19 cellular contexts compared by ENCODE assay signal in genomic region chr7:10930551-10930950, GRCh38.
"Had no signal": no experiment of that assay in that cellular context is flagged by ENCODE, and none has a peak within 500 bp of the region (broad histone marks: within the 10 kb centered on the region; RNA-seq: fewer than 3 reads in every experiment).

No MANE protein-coding gene starts in this region.

- H3K4me3 Mint-ChIP-seq: activated CD4-positive, alpha-beta memory T cell treated with anti-CD3 and anti-CD28 coated beads for 36 hours; activated naive CD4-positive, alpha-beta T cell treated with anti-CD3 and anti-CD28 coated beads for 36 hours; activated naive CD8-positive, alpha-beta T cell treated with anti-CD3 and anti-CD28 coated beads, Interleukin-2, amount 10 ng/mL, durations not matched to agents 7 days and 5 days; activated T-cell treated with anti-CD3 and anti-CD28 coated beads, Interleukin-2, amount 50 U/mL, for 72 hours; naive thymus-derived CD8-positive, alpha-beta T cell; neural progenitor cell; T-helper 1 cell treated with Interleukin-12 subunit alpha and Interleukin-12 subunit beta and Interleukin-4 antibody, amounts not matched to agents 30 μg/mL and 1 μg/mL, for 36 hours had no signal

- H3K4me1 Mint-ChIP-seq: activated naive CD8-positive, alpha-beta T cell treated with anti-CD3 and anti-CD28 coated beads, Interleukin-2, amount 10 ng/mL, durations not matched to agents 7 days and 5 days; neural progenitor cell had no signal

- H3K4me1 ChIP-seq: breast epithelium, neural progenitor cell had no signal

- H3K36me3 ChIP-seq: breast epithelium had no signal

- H3K9me3 ChIP-seq: breast epithelium, heart right ventricle had no signal

- H3K4me3 ChIP-seq: breast epithelium, heart right ventricle, neural progenitor cell had no signal

- H3K9me3 Mint-ChIP-seq: activated CD4-positive, alpha-beta memory T cell treated with anti-CD3 and anti-CD28 coated beads for 36 hours; activated naive CD4-positive, alpha-beta T cell treated with anti-CD3 and anti-CD28 coated beads for 36 hours; activated naive CD8-positive, alpha-beta T cell treated with anti-CD3 and anti-CD28 coated beads, Interleukin-2, amount 10 ng/mL, durations not matched to agents 7 days and 5 days; activated T-cell treated with anti-CD3 and anti-CD28 coated beads, Interleukin-2, amount 50 U/mL, for 72 hours; naive thymus-derived CD8-positive, alpha-beta T cell; neural progenitor cell; T-helper 1 cell treated with Interleukin-12 subunit alpha and Interleukin-12 subunit beta and Interleukin-4 antibody, amounts not matched to agents 30 μg/mL and 1 μg/mL, for 36 hours had no signal

- H3K27ac Mint-ChIP-seq: activated CD4-positive, alpha-beta memory T cell treated with anti-CD3 and anti-CD28 coated beads for 36 hours; activated naive CD4-positive, alpha-beta T cell treated with anti-CD3 and anti-CD28 coated beads for 36 hours; activated naive CD8-positive, alpha-beta T cell treated with anti-CD3 and anti-CD28 coated beads, Interleukin-2, amount 10 ng/mL, durations not matched to agents 7 days and 5 days; activated T-cell treated with anti-CD3 and anti-CD28 coated beads, Interleukin-2, amount 50 U/mL, for 72 hours; neural progenitor cell; T-helper 1 cell treated with Interleukin-12 subunit alpha and Interleukin-12 subunit beta and Interleukin-4 antibody, amounts not matched to agents 30 μg/mL and 1 μg/mL, for 36 hours had no signal

- DNase-seq: activated CD4-positive, alpha-beta memory T cell treated with anti-CD3 and anti-CD28 coated beads for 36 hours; activated CD4-positive, alpha-beta T cell treated with anti-CD3 and anti-CD28 coated beads for 48 hours; activated effector memory CD4-positive, alpha-beta T cell treated with Interleukin-2 at 50 U/mL for 16 hours; activated naive CD4-positive, alpha-beta T cell treated with anti-CD3 and anti-CD28 coated beads for 36 hours; activated naive CD8-positive, alpha-beta T cell treated with anti-CD3 and anti-CD28 coated beads, Interleukin-2, amount 10 ng/mL, durations not matched to agents 7 days and 5 days; activated T-cell treated with anti-CD3 and anti-CD28 coated beads, Interleukin-2, amount 50 U/mL, for 72 hours; amniotic stem cell; cortex of kidney; heart right ventricle; kidney; naive thymus-derived CD8-positive, alpha-beta T cell; posterior cingulate gyrus; stimulated activated CD4-positive, alpha-beta T cell treated with anti-CD3 and anti-CD28 coated beads, Interleukin-4, amount 100 ng/mL, for 24 hours; stimulated activated naive CD4-positive, alpha-beta T cell treated with Interleukin-2 at 50 U/mL for 16 hours had no signal

- H3K27me3 ChIP-seq: breast epithelium, heart right ventricle, neural progenitor cell had no signal

- H3K27me3 Mint-ChIP-seq: activated CD4-positive, alpha-beta memory T cell treated with anti-CD3 and anti-CD28 coated beads for 36 hours; activated naive CD8-positive, alpha-beta T cell treated with anti-CD3 and anti-CD28 coated beads, Interleukin-2, amount 10 ng/mL, durations not matched to agents 7 days and 5 days; naive thymus-derived CD8-positive, alpha-beta T cell had no signal

- ATAC-seq: left lobe of liver; naive thymus-derived CD8-positive, alpha-beta T cell had no signal

- H3K27ac ChIP-seq: breast epithelium, epithelial cell of prostate, heart right ventricle, neural progenitor cell had no signal
